9 cellular contexts compared by ENCODE assay signal in the genomic region with DNA sequence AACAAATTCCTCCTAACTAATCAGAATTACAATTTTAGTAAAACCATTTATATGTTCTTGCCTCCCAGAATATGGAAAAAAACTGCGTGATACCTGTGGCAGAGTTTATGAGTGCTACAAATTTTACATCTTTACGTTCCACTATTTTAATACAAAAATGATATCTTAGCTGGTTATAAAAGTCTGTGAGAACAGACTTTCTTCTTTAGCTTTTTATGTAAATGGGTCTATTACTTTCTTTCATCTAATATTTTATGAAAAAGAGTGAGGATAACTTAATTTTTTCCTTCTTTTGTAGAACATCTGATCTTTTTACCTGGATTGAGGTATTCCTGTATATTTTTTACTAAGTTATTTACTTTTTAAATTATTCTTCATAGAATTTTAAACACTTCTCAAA. TPM values are rescaled to one million over a fixed set of nuclear protein-coding genes. Genes with fewer than 3 reads are reported as not detected.
"Had no signal": no experiment of that assay in that cellular context is flagged by ENCODE, and none has a peak within 500 bp of the region (broad histone marks: within the 10 kb centered on the region; RNA-seq: fewer than 3 reads in every experiment).

No MANE protein-coding gene starts in this region.

- DNase-seq: GDM1, GF-D8 had no signal

- H3K4me3 ChIP-seq: GM12878 had no signal

- FAIRE-seq: G401.6, GM12878, GM12891, GM12892, GM18507, GM19239 had no signal

- ATAC-seq: GM12878 had no signal

RNA-seq across cellular contexts. Expression of gene REG3A, which starts 22.1 kb away (rescaled TPM):
- total RNA-seq: G401 had no signal
- polyA plus RNA-seq: GM12878 had no signal
